In the genomic region with DNA sequence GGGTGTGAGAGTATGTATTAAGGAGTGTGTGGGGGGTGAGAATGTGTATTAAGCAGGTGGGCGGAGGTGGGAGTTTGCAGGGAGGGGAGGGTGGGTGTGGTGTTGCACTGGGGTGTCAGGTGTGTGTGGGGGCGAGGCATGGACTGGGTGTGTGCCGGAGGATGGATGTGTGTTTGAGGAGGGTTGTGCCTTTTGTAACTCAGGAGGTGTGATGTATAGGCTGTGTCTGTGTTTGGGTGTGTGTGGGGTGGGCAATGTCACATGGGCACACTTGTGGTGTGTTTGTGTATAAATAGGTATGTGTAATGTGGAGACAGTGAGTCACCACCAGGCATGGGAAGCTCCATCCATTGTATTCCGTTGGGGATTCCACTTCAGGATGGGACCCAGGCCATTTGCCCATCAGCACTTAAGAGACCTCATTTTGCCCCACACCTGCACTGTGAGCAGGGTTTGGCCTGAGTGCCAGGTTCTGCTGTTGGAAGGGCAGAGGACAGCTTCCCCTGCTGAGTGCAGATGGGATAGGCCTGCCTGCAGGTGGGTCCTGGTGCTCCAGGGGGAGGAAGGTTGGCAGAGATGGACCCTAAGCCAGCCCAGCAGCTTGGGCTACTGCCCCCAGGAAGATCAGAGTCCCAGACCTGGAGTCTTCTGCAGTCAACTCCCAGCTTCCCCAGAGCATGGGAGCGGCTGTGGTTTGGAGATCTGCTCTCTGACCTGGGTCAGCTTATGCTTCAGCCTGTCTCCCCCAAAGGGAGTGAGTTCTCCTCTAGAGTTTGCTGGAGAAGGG, we compare ENCODE assay signal across 8 cellular contexts. TPM values are rescaled to one million over a fixed set of nuclear protein-coding genes. Genes with fewer than 3 reads are reported as not detected.
DNase-seq lines count a peak whose midpoint lies in the region; ATAC-seq and TF ChIP-seq lines count a peak whose summit lies in the region.

No MANE protein-coding gene starts in this region.

- 66 to 74% methylated on average over 5 of the region's 5 CpGs for WGBS in heart right ventricle, 2 donors

- H3K4me3 ChIP-seq in heart right ventricle, result peak overlapping the region in 8 of 10 donors; percentile 57 to 96 (median 69)

- intact Hi-C loops in heart right ventricle (cut with DNase I), result loop anchor here in 2 of 10 donors (2.0 to 10.0 kb wide), 2 partner anchors 15 to 47 kb away; no protein-coding TSS in a partner anchor
- intact Hi-C loops in sciatic nerve (cut with DNase I), result no loop called here

- in situ Hi-C loops in G401 (cut with HindIII; ENCODE audit: low sequenced_read_pairs), result no loop called here

- no peaks in the 10 kb centered on the region for H3K36me3 ChIP-seq in heart right ventricle

- H3K27me3 ChIP-seq in heart right ventricle, result peaks cover 0 to 47% (median 0%) of the 10 kb centered on the region in 7 donors

- peak in 2 of 9 donors; percentile 11 to 18 for TF ChIP-seq CTCF in heart right ventricle (IDR thresholded peaks at IDR 0.05)

- peak overlapping the region in 8 of 10 donors; percentile 32 to 89 (median 78) for H3K27ac ChIP-seq in heart right ventricle

- peaks cover 20 to 97% (median 68%) of the 10 kb centered on the region in 9 donors for H3K4me1 ChIP-seq in heart right ventricle

- ATAC-seq in heart right ventricle (peak in 7 of 8 donors; percentile 40 to 72 (median 56)), sciatic nerve (no peak), HG03460 (IDR thresholded peaks at IDR 0.05; ENCODE audit: unreplicated experiment) (no peak), HG03139 (IDR thresholded peaks at IDR 0.05; ENCODE audit: unreplicated experiment) (no peak)

- H3K9me3 ChIP-seq in heart right ventricle, result no peaks in the 10 kb centered on the region

- DNase-seq in G401 (ENCODE audit: low spot score), result peak; percentile 41
- DNase-seq in SW480 (ENCODE audit: low spot score), result peak; percentile 92
- DNase-seq in heart right ventricle, result no peak
- DNase-seq in sciatic nerve (ENCODE audit: low spot score), result peak; percentile 41
- DNase-seq in COLO829 (ENCODE audit: low spot score), result no peak
- DNase-seq in stimulated activated CD4-positive, alpha-beta T cell treated with anti-CD3 and anti-CD28 coated beads, Interleukin-12 subunit alpha, Interleukin-12 subunit beta, amount 100 ng/mL, for 4 hours, result no peak

RNA-seq across cellular contexts. Expression of a gene that starts 5.9 kb away (rescaled TPM):
- 12.9 and 14.4 TPM in 2 replicates for total RNA-seq in G401 (2014; rRNA removed; shearing (Covaris generic))
- total RNA-seq in heart right ventricle (10 to 100 TPM in 9 of 10 donors, 1 to 10 TPM in 1; 9.0 to 20.6 (median 12.5) TPM), sciatic nerve (4.1 TPM)
- 1 to 10 TPM; 3.3 to 5.9 TPM for polyA plus RNA-seq in heart right ventricle

Comparison
In these comparisons a context has a peak if more than half of its experiments do, and no peak if none do; other contexts are left out.
1. DNase-seq: peak in G401 (single experiment), SW480 (single experiment) and sciatic nerve (single experiment); none in heart right ventricle (0 of 2), COLO829 (single experiment) and stimulated activated CD4-positive, alpha-beta T cell treated with anti-CD3 and anti-CD28 coated beads, Interleukin-12 subunit alpha, Interleukin-12 subunit beta, amount 100 ng/mL, for 4 hours (single experiment).
2. ATAC-seq: peak in heart right ventricle (7 of 8); none in sciatic nerve (single experiment), HG03460 (single experiment) and HG03139 (single experiment).